Comparison of ENCODE assay signal across 28 cellular contexts in genomic region chr18:306608-307255, GRCh38.
"Had no signal": no experiment of that assay in that cellular context is flagged by ENCODE, and none has a peak within 500 bp of the region (broad histone marks: within the 10 kb centered on the region; RNA-seq: fewer than 3 reads in every experiment).

No MANE protein-coding gene starts in this region.

- H3K27me3 ChIP-seq: cardiac muscle cell, MG63, Peyer's patch, SJCRH30 had no signal

- H3K4me3 ChIP-seq: cardiac muscle cell, MG63, Peyer's patch, SJCRH30 had no signal

- DNase-seq: activated CD4-positive, alpha-beta memory T cell treated with anti-CD3 and anti-CD28 coated beads, Interleukin-2, amount 10 ng/mL, durations not matched to agents 7 days and 5 days; activated CD4-positive, alpha-beta T cell treated with anti-CD3 and anti-CD28 coated beads for 36 hours; activated CD4-positive, alpha-beta T cell treated with anti-CD3 and anti-CD28 coated beads, Interleukin-2, amount 50 U/mL, for 1 hour; activated gamma-delta T cell; activated naive CD4-positive, alpha-beta T cell treated with anti-CD3 and anti-CD28 coated beads for 36 hours; activated T-cell treated with anti-CD3 and anti-CD28 coated beads for 4 hours; activated T-cell treated with anti-CD3 and anti-CD28 coated beads, Interleukin-2, amount 50 U/mL, for 48 hours; brain microvascular endothelial cell; KBM-7; MG63; MV-4-11; NCI-H1092 treated with DMSO at 0.1 percent for 48 hours; NCI-H1417 treated with DMSO at 0.1 percent for 48 hours; NCI-H187; NCI-H2081; NCI-H2171; NCI-H2227 treated with DMSO at 0.1 percent for 48 hours; NCI-H446 treated with DMSO at 0.1 percent for 48 hours; Peyer's patch; Right ventricle myocardium superior; SJCRH30; T-cell; T-helper 2 cell; WERI-Rb-1 had no signal

- H3K4me3 Mint-ChIP-seq: activated CD4-positive, alpha-beta memory T cell treated with anti-CD3 and anti-CD28 coated beads, Interleukin-2, amount 10 ng/mL, durations not matched to agents 7 days and 5 days; activated CD4-positive, alpha-beta T cell treated with anti-CD3 and anti-CD28 coated beads for 36 hours; activated naive CD4-positive, alpha-beta T cell treated with anti-CD3 and anti-CD28 coated beads for 36 hours; activated naive CD8-positive, alpha-beta T cell; activated T-helper 17 cell treated with anti-CD3 and anti-CD28 coated beads, Interleukin-2, amount 50 U/mL, for 72 hours; T-cell had no signal

- H3K36me3 Mint-ChIP-seq: activated naive CD8-positive, alpha-beta T cell; T-cell had no signal

- H3K36me3 ChIP-seq: brain microvascular endothelial cell, cardiac muscle cell, MG63, Peyer's patch, SJCRH30, WERI-Rb-1 had no signal

- H3K4me1 ChIP-seq: Peyer's patch, SJCRH30 had no signal

- H3K9me3 Mint-ChIP-seq: activated CD4-positive, alpha-beta memory T cell treated with anti-CD3 and anti-CD28 coated beads, Interleukin-2, amount 10 ng/mL, durations not matched to agents 7 days and 5 days; activated naive CD4-positive, alpha-beta T cell treated with anti-CD3 and anti-CD28 coated beads for 36 hours; activated T-helper 17 cell treated with anti-CD3 and anti-CD28 coated beads, Interleukin-2, amount 50 U/mL, for 72 hours; T-cell had no signal

- H3K27ac ChIP-seq: brain microvascular endothelial cell, cardiac muscle cell, Peyer's patch, RWPE1, SJCRH30, WERI-Rb-1 had no signal

- H3K27ac Mint-ChIP-seq: activated CD4-positive, alpha-beta memory T cell treated with anti-CD3 and anti-CD28 coated beads, Interleukin-2, amount 10 ng/mL, durations not matched to agents 7 days and 5 days; activated CD4-positive, alpha-beta T cell treated with anti-CD3 and anti-CD28 coated beads for 36 hours; activated naive CD4-positive, alpha-beta T cell treated with anti-CD3 and anti-CD28 coated beads for 36 hours; activated naive CD8-positive, alpha-beta T cell; activated T-helper 17 cell treated with anti-CD3 and anti-CD28 coated beads, Interleukin-2, amount 50 U/mL, for 72 hours; T-cell had no signal

- H3K4me1 Mint-ChIP-seq: activated CD4-positive, alpha-beta memory T cell treated with anti-CD3 and anti-CD28 coated beads, Interleukin-2, amount 10 ng/mL, durations not matched to agents 7 days and 5 days; activated CD4-positive, alpha-beta T cell treated with anti-CD3 and anti-CD28 coated beads for 36 hours; activated T-helper 17 cell treated with anti-CD3 and anti-CD28 coated beads, Interleukin-2, amount 50 U/mL, for 72 hours; T-cell had no signal

- H3K9me3 ChIP-seq: MG63, Peyer's patch, SJCRH30 had no signal

- ATAC-seq: activated CD4-positive, alpha-beta T cell treated with anti-CD3 and anti-CD28 coated beads for 36 hours; activated T-helper 17 cell treated with anti-CD3 and anti-CD28 coated beads, Interleukin-2, amount 50 U/mL, for 72 hours; T-cell had no signal
